In the genomic region with DNA sequence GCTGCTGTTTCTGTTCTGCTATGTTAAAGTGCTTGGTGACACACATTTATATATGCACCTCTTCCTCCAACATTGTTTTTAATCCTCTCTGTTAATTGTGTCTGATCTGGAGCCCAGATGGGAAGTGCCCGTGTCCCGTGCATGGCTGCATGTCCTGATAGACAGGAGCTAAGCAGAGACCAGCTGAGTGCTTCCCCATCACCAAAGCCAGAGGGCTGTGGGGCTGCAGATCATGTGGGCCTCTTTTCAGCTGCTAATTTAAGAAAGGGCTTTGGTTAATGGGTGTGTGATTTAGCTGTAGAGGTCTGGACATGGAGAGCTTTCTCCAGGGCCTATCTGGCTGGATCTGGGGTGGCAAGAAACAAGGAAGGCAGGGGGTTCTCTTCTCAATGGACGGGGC, we compare ENCODE assay signal across 23 cellular contexts.
"Had no signal": no experiment of that assay in that cellular context is flagged by ENCODE, and none has a peak within 500 bp of the region (broad histone marks: within the 10 kb centered on the region; RNA-seq: fewer than 3 reads in every experiment).

No MANE protein-coding gene starts in this region.

- H3K36me3 Mint-ChIP-seq: activated naive CD4-positive, alpha-beta T cell treated with anti-CD3 and anti-CD28 coated beads, Interleukin-2, amount 50 U/mL, for 24 hours; naive thymus-derived CD8-positive, alpha-beta T cell had no signal

- H3K4me1 ChIP-seq: breast epithelium, spleen, suprapubic skin, tibial artery, upper lobe of right lung had no signal

- H3K4me1 Mint-ChIP-seq: activated B cell treated with CpG ODN at 0.5 μM for 24 hours; activated naive CD4-positive, alpha-beta T cell treated with anti-CD3 and anti-CD28 coated beads, Interleukin-2, amount 50 U/mL, for 24 hours; activated naive CD8-positive, alpha-beta T cell treated with anti-CD3 and anti-CD28 coated beads, Interleukin-2, amount 50 U/mL, for 24 hours; naive thymus-derived CD8-positive, alpha-beta T cell; neural crest cell had no signal

- H3K4me3 Mint-ChIP-seq: activated B cell treated with CpG ODN at 0.5 μM for 24 hours; activated CD8-positive, alpha-beta T cell treated with anti-CD3 and anti-CD28 coated beads for 36 hours; activated naive CD4-positive, alpha-beta T cell treated with anti-CD3 and anti-CD28 coated beads, Interleukin-2, amount 50 U/mL, for 24 hours; activated naive CD8-positive, alpha-beta T cell treated with anti-CD3 and anti-CD28 coated beads, Interleukin-2, amount 50 U/mL, for 24 hours; naive thymus-derived CD8-positive, alpha-beta T cell; neural crest cell had no signal

- H3K27ac Mint-ChIP-seq: activated B cell treated with CpG ODN at 0.5 μM for 24 hours; activated CD8-positive, alpha-beta T cell treated with anti-CD3 and anti-CD28 coated beads for 36 hours; activated naive CD4-positive, alpha-beta T cell treated with anti-CD3 and anti-CD28 coated beads, Interleukin-2, amount 50 U/mL, for 24 hours; activated naive CD8-positive, alpha-beta T cell treated with anti-CD3 and anti-CD28 coated beads, Interleukin-2, amount 50 U/mL, for 24 hours; activated T-helper 2 cell treated with anti-CD3 and anti-CD28 coated beads, Interferon-gamma antibody, Interleukin-2, Interleukin-4, amounts not matched to agents 10 μg/mL and 5 μg/mL and 100 μg/mL, durations not matched to agents 14 hours and 24 hours and 36 hours; naive thymus-derived CD8-positive, alpha-beta T cell had no signal

- H3K9me3 ChIP-seq: breast epithelium, spleen, suprapubic skin, tibial artery, upper lobe of right lung had no signal

- H3K4me3 ChIP-seq: breast epithelium, coronary artery, dorsolateral prefrontal cortex, spleen, suprapubic skin, tibial artery, upper lobe of right lung had no signal

- H3K27ac ChIP-seq: breast epithelium, coronary artery, dorsolateral prefrontal cortex, spleen, suprapubic skin, tibial artery, upper lobe of right lung had no signal

- H3K9me3 Mint-ChIP-seq: activated B cell treated with CpG ODN at 0.5 μM for 24 hours; activated CD8-positive, alpha-beta T cell treated with anti-CD3 and anti-CD28 coated beads for 36 hours; activated naive CD4-positive, alpha-beta T cell treated with anti-CD3 and anti-CD28 coated beads, Interleukin-2, amount 50 U/mL, for 24 hours; activated naive CD8-positive, alpha-beta T cell treated with anti-CD3 and anti-CD28 coated beads, Interleukin-2, amount 50 U/mL, for 24 hours; activated T-helper 2 cell treated with anti-CD3 and anti-CD28 coated beads, Interferon-gamma antibody, Interleukin-2, Interleukin-4, amounts not matched to agents 10 μg/mL and 5 μg/mL and 100 μg/mL, durations not matched to agents 14 hours and 24 hours and 36 hours had no signal

- H3K27me3 ChIP-seq: breast epithelium, dorsolateral prefrontal cortex, spleen, suprapubic skin, tibial artery, upper lobe of right lung had no signal

- ATAC-seq: activated CD8-positive, alpha-beta T cell treated with anti-CD3 and anti-CD28 coated beads for 36 hours; activated naive CD8-positive, alpha-beta T cell treated with anti-CD3 and anti-CD28 coated beads, Interleukin-2, amount 50 U/mL, for 24 hours; naive thymus-derived CD8-positive, alpha-beta T cell; right cardiac atrium; upper lobe of right lung had no signal

- H3K27me3 Mint-ChIP-seq: activated B cell treated with CpG ODN at 0.5 μM for 24 hours; activated CD8-positive, alpha-beta T cell treated with anti-CD3 and anti-CD28 coated beads for 36 hours; activated naive CD4-positive, alpha-beta T cell treated with anti-CD3 and anti-CD28 coated beads, Interleukin-2, amount 50 U/mL, for 24 hours had no signal

- DNase-seq: activated B cell treated with CpG ODN at 0.5 μM for 24 hours; activated CD4-positive, alpha-beta T cell treated with anti-CD3 and anti-CD28 coated beads, Interleukin-2, amount 50 U/mL, for 1 hour; activated CD8-positive, alpha-beta T cell treated with anti-CD3 and anti-CD28 coated beads for 36 hours; activated naive CD8-positive, alpha-beta T cell treated with anti-CD3 and anti-CD28 coated beads, Interleukin-2, amount 50 U/mL, for 24 hours; activated T-cell treated with anti-CD3 and anti-CD28 coated beads, Interleukin-2, amount 50 U/mL, for 48 hours; amygdala; dorsolateral prefrontal cortex; effector memory CD4-positive, alpha-beta T cell; islet precursor cell; mammary epithelial cell; right cardiac atrium; spleen; stimulated activated naive CD4-positive, alpha-beta T cell; T-helper 9 cell; tibial artery; upper lobe of right lung had no signal

- H3K36me3 ChIP-seq: breast epithelium had no signal
